ENCODE assay signal across 8 cellular contexts in the genomic region with DNA sequence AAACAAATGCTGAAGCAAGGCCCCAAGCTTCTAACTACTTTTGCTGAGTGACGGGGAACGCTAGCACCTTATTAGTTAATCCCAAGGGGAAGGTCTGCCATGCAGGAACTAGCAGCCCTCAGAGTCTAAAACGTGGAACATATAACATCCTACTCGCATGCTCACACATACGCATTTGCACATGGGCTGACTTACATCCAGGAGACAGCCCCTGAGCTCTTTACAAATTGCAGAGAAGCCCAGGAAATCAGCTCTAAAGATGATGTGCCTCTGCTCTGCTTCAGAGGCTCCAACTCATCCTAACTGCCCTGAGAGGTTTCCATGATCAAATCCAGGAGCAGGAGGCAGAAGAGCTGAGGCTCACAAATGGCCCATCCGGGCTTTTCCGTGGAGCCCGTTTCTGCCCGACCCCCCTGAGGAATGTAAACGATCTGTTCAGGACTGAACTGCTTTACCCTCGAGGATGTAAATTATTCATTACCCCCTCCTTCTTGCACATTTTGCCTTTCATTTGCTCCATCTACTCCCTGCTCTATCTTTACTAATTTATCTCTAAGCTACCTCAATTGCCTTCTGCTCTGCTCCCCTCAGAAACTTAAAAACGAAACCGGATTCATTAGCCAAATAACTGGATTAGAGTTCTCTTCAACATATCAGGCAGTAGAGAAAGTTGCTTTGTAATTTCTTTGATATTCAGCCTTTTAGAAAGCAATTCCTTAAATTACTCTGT.
A peak's percentile ranks its signal among the peaks of the same experiment; 100 is the strongest.
DNase-seq lines count a peak whose midpoint lies in the region; ATAC-seq, FAIRE-seq and TF ChIP-seq lines count a peak whose summit lies in the region.

No MANE protein-coding gene starts in this region.

- no peaks in the 10 kb centered on the region for H3K9me3 Mint-ChIP-seq in memory B cell

- intact Hi-C loops in K562 (cut with micrococcal nuclease) (loop anchor here (5.0 to 10.0 kb wide), 5 partner anchors 309 to 1249 kb away; no protein-coding TSS in a partner anchor), vagina (cut with DNase I) (no loop called here)

- BruUV-seq in K562 (replicated peaks; lab: Mats Ljungman, UMichigan) = no TSS peak

- peaks cover 0 to 1% of the 10 kb centered on the region in 2 experiments; a peak in 3 of 5 replicates for H3K4me1 ChIP-seq in K562 (replicated peaks in 1 of 2; ENCODE audit: control insufficient read depth in 2 of 2, insufficient read depth in 2 of 2, low read length in 2 of 2)
- H3K4me1 ChIP-seq in vagina = peaks cover 11% of the 10 kb centered on the region

- peak overlapping the region; percentile 86 for H2AFZ ChIP-seq in K562 (ENCODE audit: low read depth, low read length)

- no peak overlapping the region for H3K27ac ChIP-seq in K562 (ENCODE audit: extremely low read depth, low read depth, low read length)
- peak overlapping the region; percentile 11 for H3K27ac ChIP-seq in vagina

- peak overlapping the region; percentile 31 for H3K4me3 Mint-ChIP-seq in memory B cell

- H3K79me2 ChIP-seq in K562 (ENCODE audit: control insufficient read depth, insufficient read depth, low read length) = no peaks in the 10 kb centered on the region

- CTCF ChIA-PET in K562 (lab: Yijun Ruan, JAX; ENCODE audit: low intra/inter-chr PET ratio) = interaction anchor here (0.6 to 1.3 kb wide), 2 partner anchors 186 to 598 kb away, joined by 3 read pairs; no protein-coding TSS in a partner anchor

- no peak for TF ChIP-seq EP300 in K562 (IDR thresholded peaks at IDR 0.05; ENCODE audit: low read length)

- H3K36me3 Mint-ChIP-seq in memory B cell = no peaks in the 10 kb centered on the region

- no peaks in the 10 kb centered on the region for H3K9me3 ChIP-seq in K562 (replicated peaks; ENCODE audit: control insufficient read depth, insufficient read depth, low read depth, low read length)
- H3K9me3 ChIP-seq in vagina = no peaks in the 10 kb centered on the region

- H3K4me3 ChIP-seq in K562 (peak overlapping the region; percentile 24; the same call in 1 of the 2 replicates), vagina (peak overlapping the region; percentile 46 to 47)

- no peaks in the 10 kb centered on the region for H3K27me3 ChIP-seq in K562 (ENCODE audit: control insufficient read depth in 2 of 2, insufficient read depth in 2 of 2, low read length in 2 of 2)
- H3K27me3 ChIP-seq in vagina = no peaks in the 10 kb centered on the region

- H3K27ac Mint-ChIP-seq in memory B cell = no peak overlapping the region

- 0 out of 4 replicates have a peak overlapping the region, but pooled peaks of 1 of the 2 experiments have one; percentile 23 for H3K9ac ChIP-seq in K562 (ENCODE audit: insufficient read depth in 1 of 2, low read depth in 2 of 2, low read length in 2 of 2)

- H3K4me2 ChIP-seq in K562 (ENCODE audit: insufficient read depth, low read length) = peak overlapping the region; percentile 73

- no peaks in the 10 kb centered on the region for H3K36me3 ChIP-seq in K562 (ENCODE audit: control insufficient read depth, insufficient read depth, low read length)
- no peaks in the 10 kb centered on the region for H3K36me3 ChIP-seq in vagina

- peak; percentile 7 for ATAC-seq in HG03457 (IDR thresholded peaks at IDR 0.05; ENCODE audit: unreplicated experiment)
- ATAC-seq in K562 = peak; percentile 57
- no peak for ATAC-seq in memory B cell (ENCODE audit: low read depth)

- peaks cover 2% of the 10 kb centered on the region for H3K27me3 Mint-ChIP-seq in memory B cell

- in situ Hi-C loops in K562 (cut with MboI) = no loop called here

- no peak for FAIRE-seq in K562 (lab: Jason Lieb, UNC)

- peaks cover 12% of the 10 kb centered on the region for H3K4me1 Mint-ChIP-seq in memory B cell

- no peak for TF ChIP-seq RAD21 in K562 (CRISPR knock-in tag; conservative IDR thresholded peaks at IDR 0.05 in 1 of 2, IDR thresholded peaks at IDR 0.05 in 1 of 2)

- TF ChIP-seq CTCF in K562 (IDR thresholded peaks at IDR 0.05 in 2 of 3, conservative IDR thresholded peaks at IDR 0.05 in 1 of 3; ENCODE audit: insufficient read depth in 2 of 3, low read depth in 1 of 3, low read length in 3 of 3) (no peak), vagina (IDR thresholded peaks at IDR 0.05) (no peak)

- 12% methylated on average over 13 of the region's 13 CpGs for WGBS in K562 (ENCODE audit: insufficient coverage, low coverage, missing lambda C conversion rate)

- H3K9me1 ChIP-seq in K562 (ENCODE audit: control insufficient read depth, insufficient read depth, low read length) = no peaks in the 10 kb centered on the region

- POLR2A ChIA-PET in K562 (lab: Yijun Ruan, JAX) = interaction anchor here (1.0 kb wide), 1 partner anchor 186 kb away, joined by 4 read pairs; no protein-coding TSS in a partner anchor

- TF ChIP-seq POLR2A in K562 (conservative IDR thresholded peaks at IDR 0.05) (no peak), vagina (IDR thresholded peaks at IDR 0.05) (no peak)

- H4K20me1 ChIP-seq in K562 (replicated peaks; ENCODE audit: control insufficient read depth, insufficient read depth, low read length) = no peaks in the 10 kb centered on the region

- DNase-seq in COLO829 (ENCODE audit: low spot score) (peak; percentile 35), K562 (ENCODE audit: extremely low read depth in 1 of 4, low spot score in 3 of 4) (peak in 1 of 4 experiments; percentile 13), memory B cell (ENCODE audit: low spot score in 2 of 2) (no peak), vagina (ENCODE audit: extremely low spot score in 2 of 2) (no peak), NCI-H1048 (lab: John Stamatoyannopoulos, UW) (no peak), GOT3 (lab: John Stamatoyannopoulos, UW) (no peak)
- no peak for DNase-seq in activated CD8-positive, alpha-beta memory T cell treated with anti-CD3 and anti-CD28 coated beads, Interleukin-2, amount 50 U/mL, for 4 hours

TF ChIP-seq in K562, 482 proteins besides CTCF, POLR2A, EP300 and RAD21:
- TF ChIP-seq GTF2F1 (IDR thresholded peaks at IDR 0.05; ENCODE audit: low read depth, low read length) (no peak), BDP1 (IDR thresholded peaks at IDR 0.05; ENCODE audit: insufficient read depth, insufficient read length) (no peak), ZNF311 (CRISPR knock-in tag; IDR thresholded peaks at IDR 0.05) (no peak), HNRNPLL (IDR thresholded peaks at IDR 0.05; ENCODE audit: low read depth, low read length, poor library complexity, severe bottlenecking) (no peak), TAF9B (IDR thresholded peaks at IDR 0.05; ENCODE audit: partially characterized antibody) (no peak)
